19 cellular contexts compared by ENCODE assay signal in the genomic region with DNA sequence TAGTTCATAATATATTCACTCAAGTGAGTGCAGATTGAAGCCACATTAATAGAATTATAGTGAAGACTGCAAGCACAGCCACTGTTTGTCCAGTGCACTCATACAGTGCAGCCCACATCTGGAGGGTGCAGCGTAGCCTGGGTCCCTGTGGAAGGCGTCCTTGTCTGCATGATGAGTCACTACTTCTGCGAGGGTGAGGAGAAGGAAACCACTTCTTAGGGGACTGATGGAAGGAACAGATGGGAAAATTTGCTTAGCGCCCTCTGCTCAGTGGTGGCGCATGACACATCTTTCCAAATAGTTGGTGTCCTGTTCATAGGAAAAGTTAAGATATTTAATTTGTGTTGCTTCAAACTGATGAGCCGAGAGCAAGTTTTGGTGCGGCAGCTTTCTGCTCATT.
"Had no signal": no experiment of that assay in that cellular context is flagged by ENCODE, and none has a peak within 500 bp of the region (broad histone marks: within the 10 kb centered on the region; RNA-seq: fewer than 3 reads in every experiment).

No MANE protein-coding gene starts in this region.

- H3K36me3 Mint-ChIP-seq: immature natural killer cell; naive thymus-derived CD8-positive, alpha-beta T cell; stimulated activated effector memory CD8-positive, alpha-beta T cell treated with anti-CD3 and anti-CD28 coated beads, Interleukin-12 subunit alpha, Interleukin-12 subunit beta, amount 100 ng/mL, for 72 hours had no signal

- DNase-seq: colonic mucosa; dermis blood vessel endothelial cell; effector memory CD8-positive, alpha-beta T cell; erythroblast; esophagus squamous epithelium; hypothalamus; immature natural killer cell; left ventricle myocardium superior; lower lobe of right lung; naive thymus-derived CD8-positive, alpha-beta T cell; nephron progenitor cell; nucleus accumbens; stimulated activated CD4-positive, alpha-beta T cell treated with anti-CD3 and anti-CD28 coated beads, Interleukin-2, amount 100 ng/mL, for 24 hours; stimulated activated CD4-positive, alpha-beta T cell treated with anti-CD3 and anti-CD28 coated beads, Interleukin-4, amount 100 ng/mL, for 24 hours; stimulated activated naive CD8-positive, alpha-beta T cell treated with anti-CD3 and anti-CD28 coated beads, Interleukin-15, Interleukin-2, amounts not matched to agents 100 U/mL and 50 U/mL, for 24 hours; upper lobe of left lung; uterus had no signal

- ATAC-seq: effector memory CD8-positive, alpha-beta T cell; left ventricle myocardium superior; naive thymus-derived CD8-positive, alpha-beta T cell; sciatic nerve; stimulated activated effector memory CD8-positive, alpha-beta T cell treated with anti-CD3 and anti-CD28 coated beads, Interleukin-12 subunit alpha, Interleukin-12 subunit beta, amount 100 ng/mL, for 72 hours; stimulated activated naive CD8-positive, alpha-beta T cell treated with anti-CD3 and anti-CD28 coated beads, Interleukin-15, Interleukin-2, amounts not matched to agents 100 U/mL and 50 U/mL, for 24 hours had no signal

- H3K9me3 Mint-ChIP-seq: effector memory CD8-positive, alpha-beta T cell; immature natural killer cell; nephron progenitor cell; stimulated activated effector memory CD8-positive, alpha-beta T cell treated with anti-CD3 and anti-CD28 coated beads, Interleukin-12 subunit alpha, Interleukin-12 subunit beta, amount 100 ng/mL, for 72 hours had no signal

- H3K4me3 Mint-ChIP-seq: effector memory CD8-positive, alpha-beta T cell; immature natural killer cell; naive thymus-derived CD8-positive, alpha-beta T cell; nephron progenitor cell; stimulated activated effector memory CD8-positive, alpha-beta T cell treated with anti-CD3 and anti-CD28 coated beads, Interleukin-12 subunit alpha, Interleukin-12 subunit beta, amount 100 ng/mL, for 72 hours had no signal

- H3K4me1 Mint-ChIP-seq: immature natural killer cell; naive thymus-derived CD8-positive, alpha-beta T cell; nephron progenitor cell; stimulated activated effector memory CD8-positive, alpha-beta T cell treated with anti-CD3 and anti-CD28 coated beads, Interleukin-12 subunit alpha, Interleukin-12 subunit beta, amount 100 ng/mL, for 72 hours had no signal

- H3K27ac Mint-ChIP-seq: effector memory CD8-positive, alpha-beta T cell; immature natural killer cell; naive thymus-derived CD8-positive, alpha-beta T cell; nephron progenitor cell; stimulated activated effector memory CD8-positive, alpha-beta T cell treated with anti-CD3 and anti-CD28 coated beads, Interleukin-12 subunit alpha, Interleukin-12 subunit beta, amount 100 ng/mL, for 72 hours had no signal
